Comparison of ENCODE assay signal across 8 cellular contexts in genomic region chr1:154220071-154220969, GRCh38. TPM values are rescaled to one million over a fixed set of nuclear protein-coding genes. Genes with fewer than 3 reads are reported as not detected.
DNase-seq lines count a peak whose midpoint lies in the region; ATAC-seq and TF ChIP-seq lines count a peak whose summit lies in the region.

Gene UBAP2L (plus strand): TSS chr1:154220955. CDS start chr1:154225124, 4,169 bp downstream.

- H3K4me1 ChIP-seq in mammary epithelial cell (ENCODE audit: insufficient read depth, low read length): peaks cover 19% of the 10 kb centered on the region
- peaks cover 21% of the 10 kb centered on the region for H3K4me1 ChIP-seq in iPS-20b (ENCODE audit: insufficient read depth, low read length)

- H4K20me1 ChIP-seq in mammary epithelial cell (ENCODE audit: insufficient read depth, low read length): no peaks in the 10 kb centered on the region

- H3K27me3 ChIP-seq in WERI-Rb-1 (ENCODE audit: insufficient read depth, low read depth, severe bottlenecking) (no peaks in the 10 kb centered on the region), mammary epithelial cell (ENCODE audit: insufficient read depth, low read length) (no peaks in the 10 kb centered on the region), iPS-20b (ENCODE audit: insufficient read depth, low read length) (no peaks in the 10 kb centered on the region)

- H3K9me3 ChIP-seq in WERI-Rb-1 (ENCODE audit: severe bottlenecking) (peaks cover 2% of the 10 kb centered on the region), mammary epithelial cell (replicated peaks; ENCODE audit: insufficient read depth, low read length) (no peaks in the 10 kb centered on the region), iPS-20b (ENCODE audit: insufficient read depth, low read depth, low read length) (no peaks in the 10 kb centered on the region)

- intact Hi-C loops in mammary epithelial cell (cut with micrococcal nuclease): loop anchor here (1.0 to 5.0 kb wide), 3 partner anchors 21 to 752 kb away; partner anchors contain the start of genes CKS1B and SHC1

- peak within 1 kb of the TSS; percentile 94 for H2AFZ ChIP-seq in mammary epithelial cell (ENCODE audit: low read depth, low read length)

- CTCF ChIA-PET in mammary epithelial cell (lab: Charles Lee; ENCODE audit: low non-redundant PET): interaction anchor here (0.7 kb wide), 1 partner anchor 42 kb away, joined by 4 read pairs; no protein-coding TSS in a partner anchor

- H3K36me3 ChIP-seq in WERI-Rb-1 (peaks cover 83% of the 10 kb centered on the region), mammary epithelial cell (ENCODE audit: insufficient read depth, low read length) (peaks cover 7% of the 10 kb centered on the region), iPS-20b (ENCODE audit: insufficient read depth, low read depth, low read length) (peaks cover 43% of the 10 kb centered on the region)

- peak within 1 kb of the TSS; percentile 99 for H3K9ac ChIP-seq in mammary epithelial cell (ENCODE audit: insufficient read depth, low read length)
- peak within 1 kb of the TSS; percentile 98 for H3K9ac ChIP-seq in iPS-20b (ENCODE audit: low read depth, low read length)

- in situ Hi-C loops in ACHN (cut with HindIII; ENCODE audit: low pct_ligation_motif_present, low pct_unique_long_range_greater_than_20kb, low sequenced_read_pairs) (no loop called here), mammary epithelial cell (cut with MboI; ENCODE audit: low sequenced_read_pairs in 2 of 2) (no loop called here)

- no peak for TF ChIP-seq CTCF in WERI-Rb-1 (IDR thresholded peaks at IDR 0.05; ENCODE audit: low read depth, low read length)
- TF ChIP-seq CTCF in mammary epithelial cell (conservative IDR thresholded peaks at IDR 0.05 in 1 of 2, IDR thresholded peaks at IDR 0.05 in 1 of 2; ENCODE audit: extremely low read depth in 1 of 2, insufficient read depth in 1 of 2, low read depth in 1 of 2, low read length in 2 of 2): no peak

- peak; percentile 80 for ATAC-seq in GM18873 (IDR thresholded peaks at IDR 0.05; ENCODE audit: low FRiP score, unreplicated experiment)
- ATAC-seq in HG03139 (IDR thresholded peaks at IDR 0.05; ENCODE audit: unreplicated experiment): peak; percentile 89

- DNase-seq in ACHN (peak; percentile 100), NCI-H2227 (lab: John Stamatoyannopoulos, UW; ENCODE audit: unreplicated experiment) (peak; percentile 100), WERI-Rb-1 (peak; percentile 100), mammary epithelial cell (peak; percentile 100)

- 4% methylated on average over 25 of the region's 73 CpGs for WGBS in mammary epithelial cell (ENCODE audit: low coverage, missing lambda C conversion rate)

- peak within 1 kb of the TSS; percentile 92 for H3K4me2 ChIP-seq in mammary epithelial cell (ENCODE audit: insufficient read depth, low read depth, low read length)

- H3K79me2 ChIP-seq in mammary epithelial cell (ENCODE audit: insufficient read depth, low read length): peaks cover 91% of the 10 kb centered on the region

- dilution Hi-C loops in mammary epithelial cell (cut with HindIII; ENCODE audit: low sequenced_read_pairs): no loop called here

- BruUV-seq in mammary epithelial cell (replicated peaks; lab: Mats Ljungman, UMichigan): TSS peak; percentile 59

- peak within 1 kb of the TSS; percentile 94 for H3K4me3 ChIP-seq in WERI-Rb-1 (ENCODE audit: low read depth, low read length)
- H3K4me3 ChIP-seq in mammary epithelial cell (replicated peaks in 1 of 3; ENCODE audit: insufficient read depth in 1 of 3, low read depth in 2 of 3, low read length in 3 of 3): peak within 1 kb of the TSS; percentile 94 to 98 (median 95)
- H3K4me3 ChIP-seq in iPS-20b (ENCODE audit: low read length): peak within 1 kb of the TSS; percentile 97
- H3K4me3 ChIP-seq in skin epidermis: peak within 1 kb of the TSS; percentile 61 to 87 (median 78)

- H3K27ac ChIP-seq in WERI-Rb-1 (peak within 1 kb of the TSS; percentile 97), mammary epithelial cell (ENCODE audit: insufficient read depth, low read depth, low read length) (peak within 1 kb of the TSS; percentile 97), iPS-20b (ENCODE audit: low read length) (peak within 1 kb of the TSS; percentile 91), skin epidermis (peak within 1 kb of the TSS; percentile 96 to 100 (median 99))

RNA-seq across cellular contexts. Expression of gene UBAP2L, which starts in this region (rescaled TPM):
- 100 to 1,000 TPM in 1 of 2 donors, 10 to 100 TPM in 1; 63.7 to 168 TPM for total RNA-seq in mammary epithelial cell
- 147 TPM for polyA plus RNA-seq in mammary epithelial cell
- 161 TPM for polyA minus RNA-seq in mammary epithelial cell

Comparison
In these comparisons a context has a peak if more than half of its experiments do, and no peak if none do; other contexts are left out.
1. Peak in every context shown above with its lines: DNase-seq, ATAC-seq, H3K4me3 ChIP-seq and H3K27ac ChIP-seq.